In the genomic region with DNA sequence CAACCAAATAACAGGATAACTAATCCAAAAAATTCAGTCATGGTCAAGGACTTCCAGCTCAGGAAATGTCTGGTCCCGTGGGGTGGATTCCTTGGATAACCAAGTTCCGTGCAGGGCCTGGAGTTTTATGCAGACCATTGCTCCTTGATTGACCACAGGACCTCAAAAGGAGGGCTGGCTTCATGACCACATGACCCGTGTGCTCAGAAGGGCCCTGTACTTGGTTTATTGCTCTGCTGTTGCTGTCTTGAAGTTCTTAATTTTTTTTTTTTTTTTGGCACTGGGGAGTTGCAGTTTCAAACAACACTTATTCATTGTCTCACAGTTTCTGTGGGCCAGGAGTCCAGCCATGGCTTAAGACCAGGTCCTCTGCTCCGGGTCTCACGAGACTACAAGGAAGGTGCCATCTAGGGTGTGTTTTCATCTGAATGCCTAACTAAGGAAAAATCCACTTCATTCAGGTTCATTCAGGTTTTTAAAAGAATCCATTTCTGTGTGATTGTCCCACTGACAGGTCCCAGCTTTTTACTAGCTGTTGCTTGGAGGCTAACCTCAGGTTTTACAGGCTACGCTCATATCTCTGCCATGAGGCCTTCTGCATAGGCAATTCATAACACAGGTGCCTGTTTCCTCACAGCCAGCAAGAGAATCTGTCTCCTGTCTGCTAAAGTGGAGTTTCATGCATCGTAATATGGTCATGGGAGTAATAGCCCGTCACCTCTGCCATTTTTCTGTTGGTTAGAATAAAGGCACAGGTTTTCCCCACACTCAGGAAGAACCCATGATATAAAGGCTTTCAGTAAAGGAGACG, we compare ENCODE assay signal across 15 cellular contexts.
DNase-seq lines count a peak whose midpoint lies in the region; ATAC-seq, FAIRE-seq and TF ChIP-seq lines count a peak whose summit lies in the region.
"Had no signal": no experiment of that assay in that cellular context is flagged by ENCODE, and none has a peak within 500 bp of the region (broad histone marks: within the 10 kb centered on the region; RNA-seq: fewer than 3 reads in every experiment).

No MANE protein-coding gene starts in this region.

- CTCF ChIA-PET in A549 (lab: Yijun Ruan, JAX), result interaction anchor here (0.6 kb wide), 1 partner anchor 17 kb away, joined by 3 read pairs; no protein-coding TSS in a partner anchor

- 80% methylated on average over 9 of the region's 9 CpGs for WGBS in A549 (ENCODE audit: missing lambda C conversion rate)

- TF ChIP-seq POLR2A in A549 (IDR thresholded peaks at IDR 0.05; ENCODE audit: low read length), result no peak

- TF ChIP-seq CTCF in A549 (IDR thresholded peaks at IDR 0.05), result no peak

- H3K4me3 Mint-ChIP-seq in memory B cell, result no peak overlapping the region
- H3K4me3 Mint-ChIP-seq: natural killer cell treated with Interleukin-12 subunit alpha and Interleukin-12 subunit beta and Interleukin-15 and Interleukin-18, amount 100 ng/mL, for 72 hours had no signal

- H3K27ac ChIP-seq in A549, result peak overlapping the region in 1 of 2 experiments; percentile 84; a peak in 3 of 6 replicates
- H3K27ac ChIP-seq: SK-N-MC had no signal

- peaks cover 97% of the 10 kb centered on the region for H3K4me1 ChIP-seq in A549

- H3K9me3 Mint-ChIP-seq in memory B cell, result no peaks in the 10 kb centered on the region
- H3K9me3 Mint-ChIP-seq: natural killer cell treated with Interleukin-12 subunit alpha and Interleukin-12 subunit beta and Interleukin-15 and Interleukin-18, amount 100 ng/mL, for 72 hours had no signal

- no peak for TF ChIP-seq RAD21 in A549 (conservative IDR thresholded peaks at IDR 0.05 in 1 of 2, IDR thresholded peaks at IDR 0.05 in 1 of 2)

- peaks cover 17% of the 10 kb centered on the region for H3K4me1 Mint-ChIP-seq in memory B cell

- no peak for FAIRE-seq in A549 (lab: Jason Lieb, UNC)
- FAIRE-seq: endometrium had no signal

- no peak for TF ChIP-seq EP300 in A549 (IDR thresholded peaks at IDR 0.05)

- H3K27me3 Mint-ChIP-seq in memory B cell, result no peaks in the 10 kb centered on the region
- H3K27me3 Mint-ChIP-seq: natural killer cell treated with Interleukin-12 subunit alpha and Interleukin-12 subunit beta and Interleukin-15 and Interleukin-18, amount 100 ng/mL, for 72 hours had no signal

- H3K27ac Mint-ChIP-seq in memory B cell, result peak overlapping the region; percentile 73
- H3K27ac Mint-ChIP-seq: natural killer cell treated with Interleukin-12 subunit alpha and Interleukin-12 subunit beta and Interleukin-15 and Interleukin-18, amount 100 ng/mL, for 72 hours had no signal

- POLR2A ChIA-PET in A549 (lab: Yijun Ruan, JAX), result no interaction called here

- ATAC-seq in A549 (no peak), GM19395 (IDR thresholded peaks at IDR 0.05; ENCODE audit: unreplicated experiment) (peak; percentile 67), memory B cell (ENCODE audit: low read depth) (no peak)
- ATAC-seq: natural killer cell treated with Interleukin-12 subunit alpha and Interleukin-12 subunit beta and Interleukin-15 and Interleukin-18, amount 100 ng/mL, for 72 hours had no signal

- no peaks in the 10 kb centered on the region for H3K9me3 ChIP-seq in A549

- H3K36me3 Mint-ChIP-seq in memory B cell, result peaks cover 12% of the 10 kb centered on the region
- H3K36me3 Mint-ChIP-seq: natural killer cell treated with Interleukin-12 subunit alpha and Interleukin-12 subunit beta and Interleukin-15 and Interleukin-18, amount 100 ng/mL, for 72 hours had no signal

- peak overlapping the region; percentile 62; the same call in 2 of the 3 replicates for H3K4me2 ChIP-seq in A549

- DNase-seq in A549 (ENCODE audit: low read depth in 1 of 2, low spot score in 1 of 2), result no peak
- DNase-seq in NAMALWA (ENCODE audit: low spot score), result peak; percentile 10
- DNase-seq in memory B cell (ENCODE audit: low spot score in 2 of 2), result no peak
- no peak for DNase-seq in NCI-H82 treated with DMSO at 0.1 percent for 48 hours (lab: John Stamatoyannopoulos, UW; ENCODE audit: unreplicated experiment)
- no peak for DNase-seq in NCI-H2107 (lab: John Stamatoyannopoulos, UW)
- no peak for DNase-seq in NCI-H187 treated with DMSO at 0.1 percent for 48 hours (lab: John Stamatoyannopoulos, UW)
- no peak for DNase-seq in activated CD4-positive, CD25-positive, alpha-beta regulatory T cell (lab: John Stamatoyannopoulos, UW)
- DNase-seq: activated CD4-positive, alpha-beta T cell treated with anti-CD3 and anti-CD28 coated beads, Interleukin-2, amount 50 U/mL, for 48 hours; GF-D8; NCI-H524; stimulated activated CD4-positive, alpha-beta T cell treated with anti-CD3 and anti-CD28 coated beads, Interleukin-1b, Interleukin-23, amount 100 ng/mL, for 48 hours had no signal

- no peak overlapping the region for H3K4me3 ChIP-seq in A549
- H3K4me3 ChIP-seq: SK-N-MC had no signal

TF ChIP-seq in A549, 52 proteins besides CTCF, POLR2A, EP300 and RAD21:
- TF ChIP-seq HEYL (CRISPR knock-in tag; IDR thresholded peaks at IDR 0.05) (no peak), CEBPB (IDR thresholded peaks at IDR 0.05) (no peak), TP53 (CRISPR knock-in tag; IDR thresholded peaks at IDR 0.05) (no peak), HOXB13 (CRISPR knock-in tag; IDR thresholded peaks at IDR 0.05; ENCODE audit: low read depth) (no peak), FOXS1 (CRISPR knock-in tag; IDR thresholded peaks at IDR 0.05) (no peak), KDM1A (IDR thresholded peaks at IDR 0.05; ENCODE audit: low read depth) (no peak), CHD2 (IDR thresholded peaks at IDR 0.05; ENCODE audit: low read length, partially characterized antibody) (no peak), FOSL2 (IDR thresholded peaks at IDR 0.05) (no peak), FOSL2 (CRISPR knock-in tag; IDR thresholded peaks at IDR 0.05) (no peak), RARB (CRISPR knock-in tag; IDR thresholded peaks at IDR 0.05) (no peak), KDM5A (IDR thresholded peaks at IDR 0.05) (no peak), MAZ (IDR thresholded peaks at IDR 0.05; ENCODE audit: borderline replicate concordance, low read depth, low read length) (no peak), POLR2AphosphoS2 (conservative IDR thresholded peaks at IDR 0.05; ENCODE audit: low read length) (no peak)
- TF ChIP-seq, protein P1, sequence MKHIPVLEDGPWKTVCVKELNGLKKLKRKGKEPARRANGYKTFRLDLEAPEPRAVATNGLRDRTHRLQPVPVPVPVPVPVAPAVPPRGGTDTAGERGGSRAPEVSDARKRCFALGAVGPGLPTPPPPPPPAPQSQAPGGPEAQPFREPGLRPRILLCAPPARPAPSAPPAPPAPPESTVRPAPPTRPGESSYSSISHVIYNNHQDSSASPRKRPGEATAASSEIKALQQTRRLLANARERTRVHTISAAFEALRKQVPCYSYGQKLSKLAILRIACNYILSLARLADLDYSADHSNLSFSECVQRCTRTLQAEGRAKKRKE (CRISPR knock-in tag; IDR thresholded peaks at IDR 0.05; ENCODE audit: low read depth), result no peak
